ENCODE assay signal across 28 cellular contexts in genomic region chr2:22947741-22948140, GRCh38.
"Had no signal": no experiment of that assay in that cellular context is flagged by ENCODE, and none has a peak within 500 bp of the region (broad histone marks: within the 10 kb centered on the region; RNA-seq: fewer than 3 reads in every experiment).

No MANE protein-coding gene starts in this region.

- DNase-seq: activated CD4-positive, alpha-beta memory T cell treated with anti-CD3 and anti-CD28 coated beads, Interleukin-2, amount 10 ng/mL, durations not matched to agents 7 days and 5 days; activated CD4-positive, alpha-beta T cell treated with anti-CD3 and anti-CD28 coated beads for 1 hour; activated CD4-positive, alpha-beta T cell treated with anti-CD3 and anti-CD28 coated beads for 4 hours; activated CD4-positive, alpha-beta T cell treated with anti-CD3 and anti-CD28 coated beads, Interleukin-2, amount 10 ng/mL, durations not matched to agents 7 days and 5 days; activated CD4-positive, alpha-beta T cell treated with anti-CD3 and anti-CD28 coated beads, Interleukin-2, amount 50 U/mL, for 4 hours; activated CD8-positive, alpha-beta memory T cell treated with anti-CD3 and anti-CD28 coated beads, Interleukin-2, amount 50 U/mL, for 48 hours; activated gamma-delta T cell; activated naive CD4-positive, alpha-beta T cell; activated naive CD4-positive, alpha-beta T cell treated with anti-CD3 and anti-CD28 coated beads, Interleukin-2, amount 10 ng/mL, durations not matched to agents 7 days and 5 days; activated naive CD8-positive, alpha-beta T cell treated with anti-CD3 and anti-CD28 coated beads, Interleukin-2, amount 10 ng/mL, durations not matched to agents 7 days and 5 days; activated T-cell treated with anti-CD3 and anti-CD28 coated beads for 4 hours; activated T-cell treated with anti-CD3 and anti-CD28 coated beads, Interleukin-2, amount 50 U/mL, for 24 hours; activated T-cell treated with anti-CD3 and anti-CD28 coated beads, Interleukin-2, amount 50 U/mL, for 72 hours; central memory CD4-positive, alpha-beta T cell; cerebellar nuclear complex; colonic mucosa; effector CD8-positive, alpha-beta T cell; foreskin fibroblast; head of caudate nucleus; T-helper 2 cell had no signal

- H3K4me1 ChIP-seq: ascending aorta, breast epithelium, colonic mucosa had no signal

- H3K27me3 ChIP-seq: ascending aorta, breast epithelium, cardiac muscle cell, colonic mucosa had no signal

- H3K27me3 Mint-ChIP-seq: activated CD4-positive, alpha-beta memory T cell treated with anti-CD3 and anti-CD28 coated beads, Interleukin-2, amount 10 ng/mL, durations not matched to agents 7 days and 5 days; activated CD4-positive, alpha-beta T cell treated with anti-CD3 and anti-CD28 coated beads, Interleukin-2, amount 10 ng/mL, durations not matched to agents 7 days and 5 days; activated naive CD4-positive, alpha-beta T cell treated with anti-CD3 and anti-CD28 coated beads, Interleukin-2, amount 10 ng/mL, durations not matched to agents 7 days and 5 days; activated naive CD8-positive, alpha-beta T cell treated with anti-CD3 and anti-CD28 coated beads, Interleukin-2, amount 10 ng/mL, durations not matched to agents 7 days and 5 days; activated T-cell treated with anti-CD3 and anti-CD28 coated beads, Interleukin-2, amount 50 U/mL, for 24 hours; brain had no signal

- H3K4me3 ChIP-seq: ascending aorta, breast epithelium, cardiac muscle cell, colonic mucosa had no signal

- H3K27ac Mint-ChIP-seq: activated CD4-positive, alpha-beta memory T cell treated with anti-CD3 and anti-CD28 coated beads, Interleukin-2, amount 10 ng/mL, durations not matched to agents 7 days and 5 days; activated CD4-positive, alpha-beta T cell treated with anti-CD3 and anti-CD28 coated beads, Interleukin-2, amount 10 ng/mL, durations not matched to agents 7 days and 5 days; activated naive CD4-positive, alpha-beta T cell treated with anti-CD3 and anti-CD28 coated beads, Interleukin-2, amount 10 ng/mL, durations not matched to agents 7 days and 5 days; activated naive CD4-positive, alpha-beta T cell treated with anti-CD3 and anti-CD28 coated beads, Interleukin-2, amount 50 U/mL, for 72 hours; activated naive CD8-positive, alpha-beta T cell treated with anti-CD3 and anti-CD28 coated beads, Interleukin-2, amount 10 ng/mL, durations not matched to agents 7 days and 5 days; activated T-cell treated with anti-CD3 and anti-CD28 coated beads, Interleukin-2, amount 50 U/mL, for 24 hours; activated T-cell treated with anti-CD3 and anti-CD28 coated beads, Interleukin-2, amount 50 U/mL, for 72 hours; brain; WTC11 had no signal

- H3K9me3 Mint-ChIP-seq: activated CD4-positive, alpha-beta memory T cell treated with anti-CD3 and anti-CD28 coated beads, Interleukin-2, amount 10 ng/mL, durations not matched to agents 7 days and 5 days; activated CD4-positive, alpha-beta T cell treated with anti-CD3 and anti-CD28 coated beads, Interleukin-2, amount 10 ng/mL, durations not matched to agents 7 days and 5 days; activated naive CD4-positive, alpha-beta T cell treated with anti-CD3 and anti-CD28 coated beads, Interleukin-2, amount 10 ng/mL, durations not matched to agents 7 days and 5 days; activated naive CD4-positive, alpha-beta T cell treated with anti-CD3 and anti-CD28 coated beads, Interleukin-2, amount 50 U/mL, for 72 hours; activated naive CD8-positive, alpha-beta T cell treated with anti-CD3 and anti-CD28 coated beads, Interleukin-2, amount 10 ng/mL, durations not matched to agents 7 days and 5 days; activated T-cell treated with anti-CD3 and anti-CD28 coated beads, Interleukin-2, amount 50 U/mL, for 24 hours; activated T-cell treated with anti-CD3 and anti-CD28 coated beads, Interleukin-2, amount 50 U/mL, for 72 hours; brain had no signal

- H3K4me1 Mint-ChIP-seq: activated CD4-positive, alpha-beta memory T cell treated with anti-CD3 and anti-CD28 coated beads, Interleukin-2, amount 10 ng/mL, durations not matched to agents 7 days and 5 days; activated CD4-positive, alpha-beta T cell treated with anti-CD3 and anti-CD28 coated beads, Interleukin-2, amount 10 ng/mL, durations not matched to agents 7 days and 5 days; activated naive CD4-positive, alpha-beta T cell treated with anti-CD3 and anti-CD28 coated beads, Interleukin-2, amount 10 ng/mL, durations not matched to agents 7 days and 5 days; activated naive CD8-positive, alpha-beta T cell treated with anti-CD3 and anti-CD28 coated beads, Interleukin-2, amount 10 ng/mL, durations not matched to agents 7 days and 5 days; brain had no signal

- ATAC-seq: activated naive CD4-positive, alpha-beta T cell treated with anti-CD3 and anti-CD28 coated beads, Interleukin-2, amount 50 U/mL, for 72 hours; activated T-cell treated with anti-CD3 and anti-CD28 coated beads, Interleukin-2, amount 50 U/mL, for 72 hours had no signal

- H3K27ac ChIP-seq: ascending aorta, breast epithelium, cardiac muscle cell, colonic mucosa, epithelial cell of prostate, VCaP had no signal

- H3K4me3 Mint-ChIP-seq: activated CD4-positive, alpha-beta memory T cell treated with anti-CD3 and anti-CD28 coated beads, Interleukin-2, amount 10 ng/mL, durations not matched to agents 7 days and 5 days; activated CD4-positive, alpha-beta T cell treated with anti-CD3 and anti-CD28 coated beads, Interleukin-2, amount 10 ng/mL, durations not matched to agents 7 days and 5 days; activated naive CD4-positive, alpha-beta T cell treated with anti-CD3 and anti-CD28 coated beads, Interleukin-2, amount 10 ng/mL, durations not matched to agents 7 days and 5 days; activated naive CD8-positive, alpha-beta T cell treated with anti-CD3 and anti-CD28 coated beads, Interleukin-2, amount 10 ng/mL, durations not matched to agents 7 days and 5 days; activated T-cell treated with anti-CD3 and anti-CD28 coated beads, Interleukin-2, amount 50 U/mL, for 24 hours; activated T-cell treated with anti-CD3 and anti-CD28 coated beads, Interleukin-2, amount 50 U/mL, for 72 hours; brain; WTC11 had no signal

- H3K36me3 ChIP-seq: ascending aorta, breast epithelium, cardiac muscle cell, colonic mucosa had no signal

- H3K36me3 Mint-ChIP-seq: activated naive CD4-positive, alpha-beta T cell treated with anti-CD3 and anti-CD28 coated beads, Interleukin-2, amount 10 ng/mL, durations not matched to agents 7 days and 5 days; activated naive CD4-positive, alpha-beta T cell treated with anti-CD3 and anti-CD28 coated beads, Interleukin-2, amount 50 U/mL, for 72 hours; activated naive CD8-positive, alpha-beta T cell treated with anti-CD3 and anti-CD28 coated beads, Interleukin-2, amount 10 ng/mL, durations not matched to agents 7 days and 5 days; brain had no signal

- H3K9me3 ChIP-seq: ascending aorta, breast epithelium, colonic mucosa had no signal
